Comparison of ENCODE assay signal across 1 cellular context in the genomic region with DNA sequence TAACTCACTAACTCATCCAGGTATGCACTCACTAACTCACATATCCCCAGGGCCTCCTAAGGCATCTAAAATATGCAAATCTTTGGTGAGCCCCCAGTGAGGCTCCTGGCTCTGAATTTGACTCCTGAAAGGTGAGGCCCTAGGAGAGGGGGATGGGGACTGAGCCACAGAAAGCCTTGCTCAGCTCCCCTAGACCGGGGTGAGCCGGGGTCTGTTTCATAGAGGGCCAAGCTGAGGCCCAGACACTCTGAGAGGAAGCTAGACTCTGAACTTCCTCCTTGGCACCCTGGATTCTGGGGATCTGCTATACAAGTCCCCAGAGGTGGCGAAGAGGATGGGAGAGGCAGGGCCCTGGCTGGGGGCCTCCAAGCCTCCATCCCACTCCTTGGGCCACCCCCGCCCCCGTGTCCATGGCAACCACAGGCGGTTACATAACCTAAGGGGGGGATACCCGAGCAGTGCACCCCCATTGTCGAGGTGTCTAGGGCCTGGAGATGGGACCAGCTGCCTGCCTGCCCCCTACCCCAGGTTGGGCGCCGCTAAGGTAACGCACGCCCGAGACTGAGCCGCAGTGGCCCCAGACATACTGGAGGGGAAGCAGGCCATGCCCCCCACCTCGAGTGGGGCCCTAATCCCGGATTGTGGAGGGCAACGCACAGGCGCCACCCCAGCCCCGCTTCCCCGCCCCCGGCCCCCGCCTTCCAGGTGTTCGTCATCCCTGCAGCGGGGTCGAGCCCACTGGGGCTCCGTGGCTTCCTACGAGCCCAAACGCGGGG.
A peak's percentile ranks its signal among the peaks of the same experiment; 100 is the strongest.
TF ChIP-seq lines count a peak whose summit lies in the region.

No MANE protein-coding gene starts in this region.

TF ChIP-seq in GM12878, 131 proteins besides CTCF, POLR2A, EP300 and RAD21:
- TF ChIP-seq CEBPB (IDR thresholded peaks at IDR 0.05; ENCODE audit: borderline replicate concordance in 1 of 2, low read depth in 2 of 2, low read length in 2 of 2), result no peak
- TF ChIP-seq, protein P1, sequence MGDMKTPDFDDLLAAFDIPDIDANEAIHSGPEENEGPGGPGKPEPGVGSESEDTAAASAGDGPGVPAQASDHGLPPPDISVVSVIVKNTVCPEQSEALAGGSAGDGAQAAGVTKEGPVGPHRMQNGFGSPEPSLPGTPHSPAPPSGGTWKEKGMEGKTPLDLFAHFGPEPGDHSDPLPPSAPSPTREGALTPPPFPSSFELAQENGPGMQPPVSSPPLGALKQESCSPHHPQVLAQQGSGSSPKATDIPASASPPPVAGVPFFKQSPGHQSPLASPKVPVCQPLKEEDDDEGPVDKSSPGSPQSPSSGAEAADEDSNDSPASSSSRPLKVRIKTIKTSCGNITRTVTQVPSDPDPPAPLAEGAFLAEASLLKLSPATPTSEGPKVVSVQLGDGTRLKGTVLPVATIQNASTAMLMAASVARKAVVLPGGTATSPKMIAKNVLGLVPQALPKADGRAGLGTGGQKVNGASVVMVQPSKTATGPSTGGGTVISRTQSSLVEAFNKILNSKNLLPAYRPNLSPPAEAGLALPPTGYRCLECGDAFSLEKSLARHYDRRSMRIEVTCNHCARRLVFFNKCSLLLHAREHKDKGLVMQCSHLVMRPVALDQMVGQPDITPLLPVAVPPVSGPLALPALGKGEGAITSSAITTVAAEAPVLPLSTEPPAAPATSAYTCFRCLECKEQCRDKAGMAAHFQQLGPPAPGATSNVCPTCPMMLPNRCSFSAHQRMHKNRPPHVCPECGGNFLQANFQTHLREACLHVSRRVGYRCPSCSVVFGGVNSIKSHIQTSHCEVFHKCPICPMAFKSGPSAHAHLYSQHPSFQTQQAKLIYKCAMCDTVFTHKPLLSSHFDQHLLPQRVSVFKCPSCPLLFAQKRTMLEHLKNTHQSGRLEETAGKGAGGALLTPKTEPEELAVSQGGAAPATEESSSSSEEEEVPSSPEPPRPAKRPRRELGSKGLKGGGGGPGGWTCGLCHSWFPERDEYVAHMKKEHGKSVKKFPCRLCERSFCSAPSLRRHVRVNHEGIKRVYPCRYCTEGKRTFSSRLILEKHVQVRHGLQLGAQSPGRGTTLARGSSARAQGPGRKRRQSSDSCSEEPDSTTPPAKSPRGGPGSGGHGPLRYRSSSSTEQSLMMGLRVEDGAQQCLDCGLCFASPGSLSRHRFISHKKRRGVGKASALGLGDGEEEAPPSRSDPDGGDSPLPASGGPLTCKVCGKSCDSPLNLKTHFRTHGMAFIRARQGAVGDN (IDR thresholded peaks at IDR 0.05), result no peak
- TF ChIP-seq BACH1 (IDR thresholded peaks at IDR 0.05; ENCODE audit: borderline replicate concordance), result no peak
- peak in 1 of 2 experiments; percentile 27; a peak in 1 of 3 replicates for TF ChIP-seq EGR1 (IDR thresholded peaks at IDR 0.05; ENCODE audit: borderline replicate concordance in 1 of 2, low read depth in 2 of 2, low read length in 2 of 2)
- TF ChIP-seq BMI1 (IDR thresholded peaks at IDR 0.05; ENCODE audit: borderline replicate concordance), result peak; percentile 33; the same call in 1 of the 2 replicates
